ENCODE assay signal across 15 cellular contexts in genomic region chr1:85460555-85461088, GRCh38. TPM values are rescaled to one million over a fixed set of nuclear protein-coding genes. Genes with fewer than 3 reads are reported as not detected.
DNase-seq lines count a peak whose midpoint lies in the region; ATAC-seq and TF ChIP-seq lines count a peak whose summit lies in the region.
"Had no signal": no experiment of that assay in that cellular context is flagged by ENCODE, and none has a peak within 500 bp of the region (broad histone marks: within the 10 kb centered on the region; RNA-seq: fewer than 3 reads in every experiment).

No MANE protein-coding gene starts in this region.

- peaks cover 2% of the 10 kb centered on the region; the same call in 1 of the 2 replicates for H3K79me2 ChIP-seq in H9 (ENCODE audit: insufficient read depth, low read length)

- intact Hi-C loops in esophagus muscularis mucosa (cut with DNase I) = no loop called here

- H4K20me1 ChIP-seq in H9 (ENCODE audit: control insufficient read depth, insufficient read depth, insufficient read length) = no peaks in the 10 kb centered on the region

- no peak overlapping the region for H4K8ac ChIP-seq in H9 (replicated peaks; ENCODE audit: insufficient read length, low read depth, low read length)

- H3K9me3 ChIP-seq in esophagus muscularis mucosa (no peaks in the 10 kb centered on the region), H9 (ENCODE audit: control insufficient read depth, low read depth, low read length) (no peaks in the 10 kb centered on the region)

- H3K14ac ChIP-seq in H9 (ENCODE audit: insufficient read depth, low read length) = no peak overlapping the region

- no peak overlapping the region for H3K4ac ChIP-seq in H9 (ENCODE audit: low read depth, low read length)

- no peak for ATAC-seq in HG02870 (IDR thresholded peaks at IDR 0.05; ENCODE audit: unreplicated experiment)
- ATAC-seq: activated T-helper 17 cell treated with anti-CD3 and anti-CD28 coated beads, Interleukin-2, amount 50 U/mL, for 72 hours had no signal

- H2BK5ac ChIP-seq in H9 (ENCODE audit: insufficient read length, low read length) = no peak overlapping the region

- H3K4me2 ChIP-seq in H9 (ENCODE audit: insufficient read depth, insufficient read length, low read length) = no peak overlapping the region

- H3T11ph ChIP-seq in H9 (ENCODE audit: low read length) = no peak overlapping the region

- 90% methylated on average over 2 of the region's 2 CpGs for WGBS in esophagus muscularis mucosa
- WGBS in H9 (ENCODE audit: extremely low coverage, insufficient read length, low lambda C conversion rate) = no CpG with 5 or more reads among the region's 2 CpGs

- H3K27ac Mint-ChIP-seq in osteocyte (ENCODE audit: unreplicated experiment) = peak overlapping the region; percentile 40
- H3K27ac Mint-ChIP-seq in H9 = no peak overlapping the region; a peak in 1 of 7 replicates
- H3K27ac Mint-ChIP-seq: activated T-helper 17 cell treated with anti-CD3 and anti-CD28 coated beads, Interleukin-2, amount 50 U/mL, for 72 hours; T-helper 2 cell treated with Interferon-gamma antibody and Interleukin-4, amounts not matched to agents 5 μg/mL and 100 μg/mL, for 36 hours had no signal

- no peaks in the 10 kb centered on the region for H3K27me3 ChIP-seq in esophagus muscularis mucosa
- H3K27me3 ChIP-seq in H9 (ENCODE audit: insufficient read depth, low read length) = peaks cover 3% of the 10 kb centered on the region; the same call in 1 of the 2 replicates

- H3K27me3 Mint-ChIP-seq in osteocyte (ENCODE audit: unreplicated experiment) = no peaks in the 10 kb centered on the region
- peaks cover 24% of the 10 kb centered on the region for H3K27me3 Mint-ChIP-seq in H9 (ENCODE audit: low read depth)

- no peak overlapping the region for H2BK120ac ChIP-seq in H9 (ENCODE audit: low read depth, low read length, poor library complexity, severe bottlenecking)

- H4K91ac ChIP-seq in H9 (ENCODE audit: insufficient read length, low read depth, low read length) = no peak overlapping the region

- no peak overlapping the region for H2BK20ac ChIP-seq in H9 (ENCODE audit: low read depth, low read length, poor library complexity, severe bottlenecking)

- H2BK15ac ChIP-seq in H9 (ENCODE audit: low read depth, low read length) = no peak overlapping the region

- DNase-seq in DMS53 treated with DMSO at 0.1 percent for 48 hours (lab: John Stamatoyannopoulos, UW; ENCODE audit: unreplicated experiment) = peak; percentile 20
- DNase-seq in NCI-H510A (lab: John Stamatoyannopoulos, UW) = peak; percentile 6
- DNase-seq in esophagus muscularis mucosa (ENCODE audit: extremely low spot score) = peak; percentile 3
- no peak for DNase-seq in osteocyte (ENCODE audit: extremely low spot score, unreplicated experiment)
- no peak for DNase-seq in H9
- DNase-seq in DMS153 treated with DMSO at 0.1 percent for 48 hours (lab: John Stamatoyannopoulos, UW; ENCODE audit: unreplicated experiment) = no peak
- DNase-seq in ecto neural progenitor cell (ENCODE audit: low spot score) = no peak
- DNase-seq: aorta, DMS153, midbrain, NCI-H1048 had no signal

- no peak for TF ChIP-seq POLR2A in esophagus muscularis mucosa (IDR thresholded peaks at IDR 0.05; ENCODE audit: low read depth)

- TF ChIP-seq EP300 in esophagus muscularis mucosa (IDR thresholded peaks at IDR 0.05) = no peak

- H3K79me1 ChIP-seq in H9 (ENCODE audit: insufficient read depth, low read depth, low read length, poor library complexity, severe bottlenecking) = no peaks in the 10 kb centered on the region

- H2AK5ac ChIP-seq in H9 (ENCODE audit: insufficient read length, low read length) = no peak overlapping the region

- H3K23ac ChIP-seq in H9 (ENCODE audit: insufficient read length, low read depth, low read length) = no peak overlapping the region

- H3K9me3 Mint-ChIP-seq in osteocyte (ENCODE audit: unreplicated experiment) (no peaks in the 10 kb centered on the region), H9 (no peaks in the 10 kb centered on the region)
- H3K9me3 Mint-ChIP-seq: activated T-helper 17 cell treated with anti-CD3 and anti-CD28 coated beads, Interleukin-2, amount 50 U/mL, for 72 hours; T-helper 2 cell treated with Interferon-gamma antibody and Interleukin-4, amounts not matched to agents 5 μg/mL and 100 μg/mL, for 36 hours had no signal

- H3K27ac ChIP-seq in esophagus muscularis mucosa (replicated peaks in 1 of 4) (no peak overlapping the region), H9 (ENCODE audit: insufficient read length, low read depth, low read length) (no peak overlapping the region)
- H3K27ac ChIP-seq: parathyroid adenoma had no signal

- H2BK12ac ChIP-seq in H9 (ENCODE audit: insufficient read length, low read depth, low read length) = no peak overlapping the region

- H3K36me3 ChIP-seq in esophagus muscularis mucosa = no peaks in the 10 kb centered on the region

- H4K5ac ChIP-seq in H9 (ENCODE audit: insufficient read length, low read depth, low read length) = no peak overlapping the region

- no peak overlapping the region for H3K18ac ChIP-seq in H9 (ENCODE audit: insufficient read length, low read depth, low read length)

- H3K4me1 Mint-ChIP-seq in osteocyte (ENCODE audit: unreplicated experiment) (peaks cover 51% of the 10 kb centered on the region), H9 (peaks cover 24 to 26% of the 10 kb centered on the region in 2 experiments)
- H3K4me1 Mint-ChIP-seq: activated T-helper 17 cell treated with anti-CD3 and anti-CD28 coated beads, Interleukin-2, amount 50 U/mL, for 72 hours had no signal

- H3K4me3 Mint-ChIP-seq in osteocyte (ENCODE audit: unreplicated experiment) = no peak overlapping the region
- H3K4me3 Mint-ChIP-seq in H9 = no peak overlapping the region
- H3K4me3 Mint-ChIP-seq: activated T-helper 17 cell treated with anti-CD3 and anti-CD28 coated beads, Interleukin-2, amount 50 U/mL, for 72 hours; T-helper 2 cell treated with Interferon-gamma antibody and Interleukin-4, amounts not matched to agents 5 μg/mL and 100 μg/mL, for 36 hours had no signal

- H3K56ac ChIP-seq in H9 (ENCODE audit: insufficient read length, low read depth, low read length) = no peak overlapping the region

- H3K4me1 ChIP-seq in esophagus muscularis mucosa (peaks cover 4 to 32% (median 26%) of the 10 kb centered on the region in 4 donors), H9 (ENCODE audit: insufficient read depth, low read length) (no peaks in the 10 kb centered on the region; the same call in 1 of the 2 replicates)

- no peak for TF ChIP-seq CTCF in esophagus muscularis mucosa (IDR thresholded peaks at IDR 0.05)
- TF ChIP-seq CTCF in osteocyte (IDR thresholded peaks at IDR 0.05) = no peak
- TF ChIP-seq CTCF in H9 (conservative IDR thresholded peaks at IDR 0.05) = no peak

- H3K9ac ChIP-seq in H9 (ENCODE audit: extremely low read depth, insufficient read length, low read length) = no peak overlapping the region
- H3K9ac ChIP-seq: parathyroid adenoma had no signal

- peaks cover 5% of the 10 kb centered on the region for H3K23me2 ChIP-seq in H9 (ENCODE audit: insufficient read length, low read depth, low read length, poor library complexity, severe bottlenecking)

- no peak overlapping the region for H2AFZ ChIP-seq in H9 (ENCODE audit: low read length)
- H2AFZ ChIP-seq: parathyroid adenoma had no signal

- H3K36me3 Mint-ChIP-seq in osteocyte (ENCODE audit: unreplicated experiment) = peaks cover 4% of the 10 kb centered on the region
- no peaks in the 10 kb centered on the region for H3K36me3 Mint-ChIP-seq in H9 (ENCODE audit: insufficient read depth in 1 of 3, low read depth in 3 of 3)

- no peak overlapping the region for H3K4me3 ChIP-seq in esophagus muscularis mucosa

RNA-seq across cellular contexts. Expression of gene DDAH1, which starts 4.3 kb away (rescaled TPM):
- 10 to 100 TPM; 27.0 to 75.3 (median 38.0) TPM for total RNA-seq in esophagus muscularis mucosa
- total RNA-seq in osteocyte = 40.8 and 46.8 TPM in 2 replicates
- total RNA-seq in H9 (2021) = 36.0 and 36.3 TPM in 2 replicates

Comparison
In these comparisons a context has a peak if more than half of its experiments do, and no peak if none do; other contexts are left out.
1. DNase-seq: peak in DMS53 treated with DMSO at 0.1 percent for 48 hours (single experiment), NCI-H510A (single experiment) and esophagus muscularis mucosa (single experiment); none in osteocyte (single experiment), H9 (single experiment), DMS153 treated with DMSO at 0.1 percent for 48 hours (single experiment) and ecto neural progenitor cell (single experiment).